Comparison of ENCODE assay signal across 1 cellular context in the genomic region with DNA sequence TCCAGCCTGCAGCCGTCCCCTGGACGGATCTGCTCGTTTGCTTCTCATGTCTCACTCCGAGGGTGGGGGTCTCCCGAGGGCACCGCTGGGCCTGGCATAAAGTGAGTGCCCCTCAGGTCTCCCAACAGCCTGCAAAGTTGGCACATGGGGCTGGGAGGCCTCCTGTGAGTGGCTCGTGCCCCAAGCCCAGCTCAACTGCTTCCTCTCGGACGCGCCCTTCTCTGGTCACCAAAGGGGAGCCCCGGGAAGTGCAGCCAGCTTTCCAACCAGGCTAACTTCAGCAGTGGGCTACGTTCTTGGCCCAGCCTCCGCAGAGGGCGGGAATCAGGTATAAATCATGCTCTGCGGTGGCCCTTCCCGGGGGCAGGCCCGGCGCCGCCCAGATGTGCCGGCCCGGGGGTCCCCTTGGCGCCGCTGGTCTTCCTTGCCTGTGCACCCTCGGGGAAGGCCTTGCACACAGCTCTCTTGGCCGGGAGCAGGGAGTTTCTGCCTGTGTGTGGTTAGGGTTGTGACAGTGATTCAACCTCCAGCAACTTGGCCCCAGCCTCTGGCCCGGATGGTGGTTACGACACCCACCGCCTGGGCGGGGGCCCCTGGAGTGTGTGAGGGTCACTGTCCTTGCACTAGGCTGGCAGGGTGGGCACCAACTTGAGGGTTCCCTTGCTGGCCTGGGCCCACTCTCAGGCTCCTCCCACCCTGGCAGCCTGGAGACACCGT.
TF ChIP-seq lines count a peak whose summit lies in the region.

No MANE protein-coding gene starts in this region.

TF ChIP-seq in HepG2, 621 proteins besides CTCF, POLR2A, EP300 and RAD21 (continued from another document and continues in another):
- TF ChIP-seq ZFP62 (CRISPR knock-in tag; IDR thresholded peaks at IDR 0.05) (no peak), ZNF616 (CRISPR knock-in tag; IDR thresholded peaks at IDR 0.05; ENCODE audit: low read depth) (no peak), PITX1 (CRISPR knock-in tag; IDR thresholded peaks at IDR 0.05) (peak; percentile 59; the same call in 1 of the 2 replicates), ZFAT (CRISPR knock-in tag; conservative IDR thresholded peaks at IDR 0.05) (0 out of 2 replicates have a peak, but pooled peaks have one; percentile 28), ETV5 (CRISPR knock-in tag; IDR thresholded peaks at IDR 0.05; ENCODE audit: borderline replicate concordance) (peak; percentile 62; the same call in 1 of the 2 replicates), MZF1 (CRISPR knock-in tag; IDR thresholded peaks at IDR 0.05; ENCODE audit: borderline replicate concordance) (no peak), MLXIP (CRISPR knock-in tag; IDR thresholded peaks at IDR 0.05; ENCODE audit: borderline replicate concordance) (no peak), NR1H2 (CRISPR knock-in tag; IDR thresholded peaks at IDR 0.05; ENCODE audit: borderline replicate concordance, low read depth) (no peak), CCDC6 (CRISPR knock-in tag; IDR thresholded peaks at IDR 0.05) (no peak), ZBTB44 (CRISPR knock-in tag; IDR thresholded peaks at IDR 0.05) (no peak), ZFP36L1 (CRISPR knock-in tag; IDR thresholded peaks at IDR 0.05) (no peak; the same call in 1 of the 2 replicates), RARG (CRISPR knock-in tag; IDR thresholded peaks at IDR 0.05; ENCODE audit: low read depth) (no peak), NCOA2 (CRISPR knock-in tag; IDR thresholded peaks at IDR 0.05) (peak; percentile 33; the same call in 1 of the 2 replicates), SIN3A (IDR thresholded peaks at IDR 0.05; ENCODE audit: borderline replicate concordance, low read depth, low read length) (no peak), RBFOX2 (IDR thresholded peaks at IDR 0.05; ENCODE audit: low read depth, low read length) (peak; percentile 48; the same call in 1 of the 2 replicates), ZBTB7A (CRISPR knock-in tag; IDR thresholded peaks at IDR 0.05) (peak; percentile 12; the same call in 1 of the 2 replicates), REL (CRISPR knock-in tag; conservative IDR thresholded peaks at IDR 0.05) (0 out of 2 replicates have a peak, but pooled peaks have one; percentile 42), ZNF264 (CRISPR knock-in tag; IDR thresholded peaks at IDR 0.05) (no peak), TAF15 (IDR thresholded peaks at IDR 0.05; ENCODE audit: low read depth, low read length, poor library complexity, severe bottlenecking) (no peak), HHEX (CRISPR knock-in tag; IDR thresholded peaks at IDR 0.05) (no peak), MAZ (IDR thresholded peaks at IDR 0.05; ENCODE audit: borderline replicate concordance, low read depth, low read length) (no peak; the same call in 1 of the 2 replicates), MAZ (CRISPR knock-in tag; IDR thresholded peaks at IDR 0.05; ENCODE audit: low read depth) (peak; percentile 54; the same call in 1 of the 2 replicates), MYC (CRISPR knock-in tag; IDR thresholded peaks at IDR 0.05; ENCODE audit: borderline replicate concordance) (0 out of 2 replicates have a peak, but pooled peaks have one; percentile 43), ZNF30 (CRISPR knock-in tag; IDR thresholded peaks at IDR 0.05) (no peak), ZNF503 (CRISPR knock-in tag; IDR thresholded peaks at IDR 0.05) (no peak; the same call in 1 of the 2 replicates), SAP130 (CRISPR knock-in tag; IDR thresholded peaks at IDR 0.05; ENCODE audit: low read depth) (peak; percentile 59), SAFB2 (CRISPR knock-in tag; IDR thresholded peaks at IDR 0.05; ENCODE audit: borderline replicate concordance, low read depth) (no peak), ZNF709 (CRISPR knock-in tag; IDR thresholded peaks at IDR 0.05) (no peak), HDAC1 (CRISPR knock-in tag; IDR thresholded peaks at IDR 0.05) (0 out of 2 replicates have a peak, but pooled peaks have one; percentile 33), NKX3-1 (CRISPR knock-in tag; IDR thresholded peaks at IDR 0.05) (peak; percentile 70; the same call in 1 of the 2 replicates), ZBTB38 (CRISPR knock-in tag; IDR thresholded peaks at IDR 0.05) (peak; percentile 21; the same call in 1 of the 2 replicates), ZNF260 (CRISPR knock-in tag; IDR thresholded peaks at IDR 0.05; ENCODE audit: borderline replicate concordance, low read depth) (no peak), ZNF350 (CRISPR knock-in tag; IDR thresholded peaks at IDR 0.05; ENCODE audit: borderline replicate concordance, low read depth) (peak; percentile 15; the same call in 1 of the 2 replicates), CEBPG (CRISPR knock-in tag; IDR thresholded peaks at IDR 0.05) (peak; percentile 77), ZNF558 (CRISPR knock-in tag; IDR thresholded peaks at IDR 0.05; ENCODE audit: borderline replicate concordance) (0 out of 2 replicates have a peak, but pooled peaks have one; percentile 66), RAD51 (IDR thresholded peaks at IDR 0.05; ENCODE audit: borderline replicate concordance) (no peak), ZNF180 (CRISPR knock-in tag; IDR thresholded peaks at IDR 0.05; ENCODE audit: borderline replicate concordance, low read depth) (no peak), MBD4 (IDR thresholded peaks at IDR 0.05; ENCODE audit: borderline replicate concordance, low read length) (no peak), ZNF652 (CRISPR knock-in tag; IDR thresholded peaks at IDR 0.05; ENCODE audit: borderline replicate concordance, low read depth) (no peak), TAF1 (CRISPR knock-in tag; IDR thresholded peaks at IDR 0.05) (peak; percentile 41; the same call in 1 of the 2 replicates)
- TF ChIP-seq, protein P1, sequence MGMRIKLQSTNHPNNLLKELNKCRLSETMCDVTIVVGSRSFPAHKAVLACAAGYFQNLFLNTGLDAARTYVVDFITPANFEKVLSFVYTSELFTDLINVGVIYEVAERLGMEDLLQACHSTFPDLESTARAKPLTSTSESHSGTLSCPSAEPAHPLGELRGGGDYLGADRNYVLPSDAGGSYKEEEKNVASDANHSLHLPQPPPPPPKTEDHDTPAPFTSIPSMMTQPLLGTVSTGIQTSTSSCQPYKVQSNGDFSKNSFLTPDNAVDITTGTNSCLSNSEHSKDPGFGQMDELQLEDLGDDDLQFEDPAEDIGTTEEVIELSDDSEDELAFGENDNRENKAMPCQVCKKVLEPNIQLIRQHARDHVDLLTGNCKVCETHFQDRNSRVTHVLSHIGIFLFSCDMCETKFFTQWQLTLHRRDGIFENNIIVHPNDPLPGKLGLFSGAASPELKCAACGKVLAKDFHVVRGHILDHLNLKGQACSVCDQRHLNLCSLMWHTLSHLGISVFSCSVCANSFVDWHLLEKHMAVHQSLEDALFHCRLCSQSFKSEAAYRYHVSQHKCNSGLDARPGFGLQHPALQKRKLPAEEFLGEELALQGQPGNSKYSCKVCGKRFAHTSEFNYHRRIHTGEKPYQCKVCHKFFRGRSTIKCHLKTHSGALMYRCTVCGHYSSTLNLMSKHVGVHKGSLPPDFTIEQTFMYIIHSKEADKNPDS (CRISPR knock-in tag; IDR thresholded peaks at IDR 0.05) = no peak; the same call in 1 of the 2 replicates
- TF ChIP-seq, protein P2, sequence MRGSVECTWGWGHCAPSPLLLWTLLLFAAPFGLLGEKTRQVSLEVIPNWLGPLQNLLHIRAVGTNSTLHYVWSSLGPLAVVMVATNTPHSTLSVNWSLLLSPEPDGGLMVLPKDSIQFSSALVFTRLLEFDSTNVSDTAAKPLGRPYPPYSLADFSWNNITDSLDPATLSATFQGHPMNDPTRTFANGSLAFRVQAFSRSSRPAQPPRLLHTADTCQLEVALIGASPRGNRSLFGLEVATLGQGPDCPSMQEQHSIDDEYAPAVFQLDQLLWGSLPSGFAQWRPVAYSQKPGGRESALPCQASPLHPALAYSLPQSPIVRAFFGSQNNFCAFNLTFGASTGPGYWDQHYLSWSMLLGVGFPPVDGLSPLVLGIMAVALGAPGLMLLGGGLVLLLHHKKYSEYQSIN (CRISPR knock-in tag; IDR thresholded peaks at IDR 0.05; ENCODE audit: borderline replicate concordance) = no peak
- TF ChIP-seq, protein P3, sequence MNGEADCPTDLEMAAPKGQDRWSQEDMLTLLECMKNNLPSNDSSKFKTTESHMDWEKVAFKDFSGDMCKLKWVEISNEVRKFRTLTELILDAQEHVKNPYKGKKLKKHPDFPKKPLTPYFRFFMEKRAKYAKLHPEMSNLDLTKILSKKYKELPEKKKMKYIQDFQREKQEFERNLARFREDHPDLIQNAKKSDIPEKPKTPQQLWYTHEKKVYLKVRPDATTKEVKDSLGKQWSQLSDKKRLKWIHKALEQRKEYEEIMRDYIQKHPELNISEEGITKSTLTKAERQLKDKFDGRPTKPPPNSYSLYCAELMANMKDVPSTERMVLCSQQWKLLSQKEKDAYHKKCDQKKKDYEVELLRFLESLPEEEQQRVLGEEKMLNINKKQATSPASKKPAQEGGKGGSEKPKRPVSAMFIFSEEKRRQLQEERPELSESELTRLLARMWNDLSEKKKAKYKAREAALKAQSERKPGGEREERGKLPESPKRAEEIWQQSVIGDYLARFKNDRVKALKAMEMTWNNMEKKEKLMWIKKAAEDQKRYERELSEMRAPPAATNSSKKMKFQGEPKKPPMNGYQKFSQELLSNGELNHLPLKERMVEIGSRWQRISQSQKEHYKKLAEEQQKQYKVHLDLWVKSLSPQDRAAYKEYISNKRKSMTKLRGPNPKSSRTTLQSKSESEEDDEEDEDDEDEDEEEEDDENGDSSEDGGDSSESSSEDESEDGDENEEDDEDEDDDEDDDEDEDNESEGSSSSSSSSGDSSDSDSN (CRISPR knock-in tag; IDR thresholded peaks at IDR 0.05) = peak; percentile 40; the same call in 1 of the 2 replicates
- TF ChIP-seq, protein P4, sequence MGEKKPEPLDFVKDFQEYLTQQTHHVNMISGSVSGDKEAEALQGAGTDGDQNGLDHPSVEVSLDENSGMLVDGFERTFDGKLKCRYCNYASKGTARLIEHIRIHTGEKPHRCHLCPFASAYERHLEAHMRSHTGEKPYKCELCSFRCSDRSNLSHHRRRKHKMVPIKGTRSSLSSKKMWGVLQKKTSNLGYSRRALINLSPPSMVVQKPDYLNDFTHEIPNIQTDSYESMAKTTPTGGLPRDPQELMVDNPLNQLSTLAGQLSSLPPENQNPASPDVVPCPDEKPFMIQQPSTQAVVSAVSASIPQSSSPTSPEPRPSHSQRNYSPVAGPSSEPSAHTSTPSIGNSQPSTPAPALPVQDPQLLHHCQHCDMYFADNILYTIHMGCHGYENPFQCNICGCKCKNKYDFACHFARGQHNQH (CRISPR knock-in tag; IDR thresholded peaks at IDR 0.05) = 0 out of 2 replicates have a peak, but pooled peaks have one; percentile 30
- TF ChIP-seq, protein P5, sequence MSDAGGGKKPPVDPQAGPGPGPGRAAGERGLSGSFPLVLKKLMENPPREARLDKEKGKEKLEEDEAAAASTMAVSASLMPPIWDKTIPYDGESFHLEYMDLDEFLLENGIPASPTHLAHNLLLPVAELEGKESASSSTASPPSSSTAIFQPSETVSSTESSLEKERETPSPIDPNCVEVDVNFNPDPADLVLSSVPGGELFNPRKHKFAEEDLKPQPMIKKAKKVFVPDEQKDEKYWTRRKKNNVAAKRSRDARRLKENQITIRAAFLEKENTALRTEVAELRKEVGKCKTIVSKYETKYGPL (CRISPR knock-in tag; IDR thresholded peaks at IDR 0.05) = 0 out of 2 replicates have a peak, but pooled peaks have one; percentile 32
- TF ChIP-seq, protein P6, sequence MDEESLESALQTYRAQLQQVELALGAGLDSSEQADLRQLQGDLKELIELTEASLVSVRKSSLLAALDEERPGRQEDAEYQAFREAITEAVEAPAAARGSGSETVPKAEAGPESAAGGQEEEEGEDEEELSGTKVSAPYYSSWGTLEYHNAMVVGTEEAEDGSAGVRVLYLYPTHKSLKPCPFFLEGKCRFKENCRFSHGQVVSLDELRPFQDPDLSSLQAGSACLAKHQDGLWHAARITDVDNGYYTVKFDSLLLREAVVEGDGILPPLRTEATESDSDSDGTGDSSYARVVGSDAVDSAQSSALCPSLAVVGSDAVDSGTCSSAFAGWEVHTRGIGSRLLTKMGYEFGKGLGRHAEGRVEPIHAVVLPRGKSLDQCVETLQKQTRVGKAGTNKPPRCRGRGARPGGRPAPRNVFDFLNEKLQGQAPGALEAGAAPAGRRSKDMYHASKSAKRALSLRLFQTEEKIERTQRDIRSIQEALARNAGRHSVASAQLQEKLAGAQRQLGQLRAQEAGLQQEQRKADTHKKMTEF (CRISPR knock-in tag; IDR thresholded peaks at IDR 0.05) = no peak
